Comparison of ENCODE assay signal across 21 cellular contexts in genomic region chr3:30480587-30480986, GRCh38.
DNase-seq lines count a peak whose midpoint lies in the region; ATAC-seq and TF ChIP-seq lines count a peak whose summit lies in the region.
"Had no signal": no experiment of that assay in that cellular context is flagged by ENCODE, and none has a peak within 500 bp of the region (broad histone marks: within the 10 kb centered on the region; RNA-seq: fewer than 3 reads in every experiment).

No MANE protein-coding gene starts in this region.

- H3K9me3 ChIP-seq in left ventricle myocardium inferior (replicated peaks) (no peaks in the 10 kb centered on the region), right atrium auricular region (no peaks in the 10 kb centered on the region), mesenchymal stem cell (ENCODE audit: control insufficient read depth, low read length) (no peaks in the 10 kb centered on the region), transverse colon (no peaks in the 10 kb centered on the region), vagina (no peaks in the 10 kb centered on the region), osteoblast (ENCODE audit: low read depth, low read length) (no peaks in the 10 kb centered on the region)

- TF ChIP-seq EP300 in transverse colon (IDR thresholded peaks at IDR 0.05; ENCODE audit: low read depth): no peak

- H3K4me2 ChIP-seq in mesenchymal stem cell (ENCODE audit: low read length, poor library complexity, severe bottlenecking) (no peak overlapping the region), osteoblast (ENCODE audit: insufficient read depth, low read length) (no peak overlapping the region)
- H3K4me2 ChIP-seq: A549 had no signal

- H3K79me1 ChIP-seq in mesenchymal stem cell (replicated peaks; ENCODE audit: low read length, poor library complexity, severe bottlenecking): no peaks in the 10 kb centered on the region

- H4K8ac ChIP-seq in mesenchymal stem cell (ENCODE audit: low read length): no peak overlapping the region

- H2BK5ac ChIP-seq in mesenchymal stem cell (ENCODE audit: low read depth, low read length, poor library complexity, severe bottlenecking): no peak overlapping the region

- peaks cover 45% of the 10 kb centered on the region for H3K4me1 ChIP-seq in left ventricle myocardium inferior
- H3K4me1 ChIP-seq in right atrium auricular region: peaks cover 0 to 28% of the 10 kb centered on the region in 2 donors
- H3K4me1 ChIP-seq in mesenchymal stem cell (ENCODE audit: control insufficient read depth, insufficient read depth, low read depth, low read length): no peaks in the 10 kb centered on the region
- H3K4me1 ChIP-seq in transverse colon: peaks cover 0 to 48% (median 12%) of the 10 kb centered on the region in 4 donors
- H3K4me1 ChIP-seq in vagina: peaks cover 17% of the 10 kb centered on the region
- peaks cover 4% of the 10 kb centered on the region for H3K4me1 ChIP-seq in osteoblast (ENCODE audit: insufficient read depth, low read length)

- ATAC-seq in GM19351 (IDR thresholded peaks at IDR 0.05; ENCODE audit: unreplicated experiment) (no peak), SK-N-SH treated with all-trans-retinoic acid at 6 μM for 48 hours (no peak)
- ATAC-seq: A549 had no signal

- H3K27me3 ChIP-seq in left ventricle myocardium inferior (ENCODE audit: low read depth) (no peaks in the 10 kb centered on the region), right atrium auricular region (no peaks in the 10 kb centered on the region), mesenchymal stem cell (ENCODE audit: control insufficient read depth in 1 of 2, insufficient read depth in 1 of 2, low read length in 2 of 2) (no peaks in the 10 kb centered on the region), transverse colon (no peaks in the 10 kb centered on the region), vagina (no peaks in the 10 kb centered on the region), osteoblast (ENCODE audit: insufficient read depth, low read length) (no peaks in the 10 kb centered on the region)

- H2AFZ ChIP-seq in mesenchymal stem cell (ENCODE audit: low read depth, low read length) (no peak overlapping the region), osteoblast (ENCODE audit: low read length) (no peak overlapping the region)
- H2AFZ ChIP-seq: GM23248 had no signal

- H3K4me3 ChIP-seq in left ventricle myocardium inferior (no peak overlapping the region), right atrium auricular region (no peak overlapping the region), mesenchymal stem cell (ENCODE audit: insufficient read depth in 1 of 2, low read depth in 1 of 2, low read length in 2 of 2) (no peak overlapping the region), transverse colon (no peak overlapping the region), vagina (no peak overlapping the region), osteoblast (ENCODE audit: insufficient read depth, low read length) (no peak overlapping the region)
- H3K4me3 ChIP-seq: A549, GM23248 had no signal

- no peak overlapping the region for H3K23ac ChIP-seq in mesenchymal stem cell (ENCODE audit: low read length in 2 of 2)

- no peak overlapping the region for H2AK5ac ChIP-seq in mesenchymal stem cell (ENCODE audit: low read length, severe bottlenecking)

- no peaks in the 10 kb centered on the region for H3K79me2 ChIP-seq in osteoblast (ENCODE audit: insufficient read depth, low read length)

- DNase-seq in left ventricle myocardium inferior (no peak), right atrium auricular region (ENCODE audit: low spot score) (no peak), mesenchymal stem cell (no peak), transverse colon (no peak), vagina (ENCODE audit: extremely low spot score in 2 of 2) (no peak), osteoblast (ENCODE audit: insufficient read length, low spot score, missing footprints) (no peak)
- DNase-seq: ACHN; C1 segment of cervical spinal cord; Calu3; CD4-positive, alpha-beta memory T cell; COR-L47; DMS53; DMS79 treated with DMSO at 0.1 percent for 48 hours; GF-D8; GM23248; H7; HCEC 1CT had no signal

- H3K36me3 ChIP-seq in left ventricle myocardium inferior (no peaks in the 10 kb centered on the region), right atrium auricular region (no peaks in the 10 kb centered on the region), mesenchymal stem cell (ENCODE audit: control insufficient read depth in 1 of 2, insufficient read depth in 2 of 2, low read depth in 1 of 2, low read length in 2 of 2) (no peaks in the 10 kb centered on the region), transverse colon (no peaks in the 10 kb centered on the region), vagina (no peaks in the 10 kb centered on the region), osteoblast (ENCODE audit: insufficient read depth, low read length) (no peaks in the 10 kb centered on the region)

- in situ Hi-C loops in transverse colon (cut with MboI; ENCODE audit: low pct_ligation_motif_present in 1 of 4, low pct_unique_long_range_greater_than_20kb in 1 of 4, low sequenced_read_pairs in 3 of 4): no loop called here

- intact Hi-C loops in left ventricle myocardium inferior (cut with micrococcal nuclease) (no loop called here), transverse colon (cut with DNase I; ENCODE audit: low total_unique reads) (no loop called here), vagina (cut with DNase I) (no loop called here)

- no peak overlapping the region for H2BK15ac ChIP-seq in mesenchymal stem cell (ENCODE audit: low read depth, poor library complexity, severe bottlenecking)

- TF ChIP-seq CTCF in left ventricle myocardium inferior (IDR thresholded peaks at IDR 0.05; ENCODE audit: borderline replicate concordance): no peak
- TF ChIP-seq CTCF in right atrium auricular region (IDR thresholded peaks at IDR 0.05): no peak
- no peak for TF ChIP-seq CTCF in transverse colon (IDR thresholded peaks at IDR 0.05)
- no peak for TF ChIP-seq CTCF in vagina (IDR thresholded peaks at IDR 0.05)
- no peak for TF ChIP-seq CTCF in osteoblast (IDR thresholded peaks at IDR 0.05; ENCODE audit: extremely low read depth, low read depth, low read length)

- TF ChIP-seq POLR2A in transverse colon (IDR thresholded peaks at IDR 0.05): no peak
- TF ChIP-seq POLR2A in vagina (IDR thresholded peaks at IDR 0.05): no peak

- H3K4ac ChIP-seq in mesenchymal stem cell (ENCODE audit: low read depth in 1 of 2, low read length in 2 of 2): peak overlapping the region in 1 of 2 experiments; percentile 41

- H4K91ac ChIP-seq in mesenchymal stem cell (ENCODE audit: low read length): no peak overlapping the region

- no peak overlapping the region for H2BK120ac ChIP-seq in mesenchymal stem cell (ENCODE audit: low read depth, low read length)

- H3K27ac ChIP-seq in left ventricle myocardium inferior (replicated peaks) (peak overlapping the region; percentile 53), right atrium auricular region (peak overlapping the region in 1 of 2 donors; percentile 72), mesenchymal stem cell (ENCODE audit: low read length, poor library complexity, severe bottlenecking) (no peak overlapping the region), transverse colon (peak overlapping the region in 3 of 4 donors; percentile 46 to 63 (median 49)), vagina (peak overlapping the region; percentile 42), osteoblast (ENCODE audit: low read depth, low read length) (no peak overlapping the region)
- H3K27ac ChIP-seq: 22Rv1, GM23248 had no signal

- H4K20me1 ChIP-seq in osteoblast (ENCODE audit: insufficient read depth, low read length): no peaks in the 10 kb centered on the region

- H3K18ac ChIP-seq in mesenchymal stem cell (ENCODE audit: low read depth in 1 of 2, low read length in 2 of 2): peak overlapping the region in 1 of 2 experiments; percentile 24

- H3K14ac ChIP-seq in mesenchymal stem cell (ENCODE audit: low read length in 2 of 2): no peak overlapping the region

- peak overlapping the region; percentile 63 to 90 for H2BK12ac ChIP-seq in mesenchymal stem cell (ENCODE audit: low read length in 2 of 2)

- no peak overlapping the region for H3K9ac ChIP-seq in mesenchymal stem cell (ENCODE audit: low read length)
- H3K9ac ChIP-seq: GM23248 had no signal

TF ChIP-seq in SK-N-SH treated with all-trans-retinoic acid at 6 μM for 48 hours, 23 proteins besides CTCF, POLR2A, EP300 and RAD21 (continues in another document):
- TF ChIP-seq GLIS3 (CRISPR knock-in tag; IDR thresholded peaks at IDR 0.05): no peak
- TF ChIP-seq ZC3H10 (CRISPR knock-in tag; IDR thresholded peaks at IDR 0.05): no peak
- no peak for TF ChIP-seq ZFP30 (CRISPR knock-in tag; IDR thresholded peaks at IDR 0.05)
- TF ChIP-seq CREB5 (CRISPR knock-in tag; IDR thresholded peaks at IDR 0.05; ENCODE audit: low read depth): no peak
- TF ChIP-seq POU6F1 (CRISPR knock-in tag; IDR thresholded peaks at IDR 0.05; ENCODE audit: borderline replicate concordance, low read depth): no peak
- TF ChIP-seq BACH2 (CRISPR knock-in tag; IDR thresholded peaks at IDR 0.05; ENCODE audit: borderline replicate concordance): no peak
- no peak for TF ChIP-seq ZNF8 (CRISPR knock-in tag; IDR thresholded peaks at IDR 0.05)
- no peak for TF ChIP-seq PPARA (CRISPR knock-in tag; IDR thresholded peaks at IDR 0.05; ENCODE audit: borderline replicate concordance)

Comparison
In these comparisons a context has a peak if more than half of its experiments do, and no peak if none do; other contexts are left out.
1. H3K27ac ChIP-seq: peak in left ventricle myocardium inferior (single experiment), transverse colon (3 of 4) and vagina (single experiment); none in mesenchymal stem cell (single experiment) and osteoblast (single experiment).